In genomic region chr14:92846162-92846897, GRCh38 we compare ENCODE assay signal across 9 cellular contexts. TPM values are rescaled to one million over a fixed set of nuclear protein-coding genes. Genes with fewer than 3 reads are reported as not detected.
DNase-seq lines count a peak whose midpoint lies in the region; ATAC-seq and FAIRE-seq lines count a peak whose summit lies in the region.
"Had no signal": no experiment of that assay in that cellular context is flagged by ENCODE, and none has a peak within 500 bp of the region (broad histone marks: within the 10 kb centered on the region; RNA-seq: fewer than 3 reads in every experiment).

No MANE protein-coding gene starts in this region.

- peak overlapping the region; percentile 28 to 40 (median 38) for H3K27ac Mint-ChIP-seq in CD4-positive, CD25-positive, alpha-beta regulatory T cell
- H3K27ac Mint-ChIP-seq in activated CD4-positive, alpha-beta memory T cell treated with anti-CD3 and anti-CD28 coated beads for 36 hours, result peak overlapping the region; percentile 58

- no peak overlapping the region for H3K4me3 ChIP-seq in CD4-positive, CD25-positive, alpha-beta regulatory T cell (ENCODE audit: low read depth, low read length)

- peaks cover 0 to 6% (median 2%) of the 10 kb centered on the region in 7 donors for H3K9me3 Mint-ChIP-seq in CD4-positive, CD25-positive, alpha-beta regulatory T cell
- H3K9me3 Mint-ChIP-seq in activated CD4-positive, alpha-beta memory T cell treated with anti-CD3 and anti-CD28 coated beads for 36 hours, result peaks cover 5% of the 10 kb centered on the region

- H3K4me1 Mint-ChIP-seq in CD4-positive, CD25-positive, alpha-beta regulatory T cell, result peaks cover 31 to 61% (median 41%) of the 10 kb centered on the region in 4 donors
- peaks cover 65% of the 10 kb centered on the region for H3K4me1 Mint-ChIP-seq in activated CD4-positive, alpha-beta memory T cell treated with anti-CD3 and anti-CD28 coated beads for 36 hours (ENCODE audit: low read depth)

- peaks cover 49% of the 10 kb centered on the region for H3K4me1 ChIP-seq in CD4-positive, CD25-positive, alpha-beta regulatory T cell (ENCODE audit: control insufficient read depth, insufficient read depth, low read length, poor library complexity, severe bottlenecking)

- no peaks in the 10 kb centered on the region for H3K27me3 ChIP-seq in CD4-positive, CD25-positive, alpha-beta regulatory T cell (ENCODE audit: control insufficient read depth, insufficient read depth, low read length)

- DNase-seq in CD4-positive, CD25-positive, alpha-beta regulatory T cell, result peak in 1 of 3 donors; percentile 70
- DNase-seq in GM19239 (ENCODE audit: insufficient read length, low spot score), result peak; percentile 30
- peak; percentile 63 for DNase-seq in activated CD4-positive, alpha-beta memory T cell treated with anti-CD3 and anti-CD28 coated beads for 36 hours
- no peak for DNase-seq in left colon
- DNase-seq in SHP77 treated with DMSO at 0.1 percent for 48 hours (lab: John Stamatoyannopoulos, UW), result no peak
- DNase-seq in DMS53 treated with DMSO at 0.1 percent for 48 hours (lab: John Stamatoyannopoulos, UW; ENCODE audit: unreplicated experiment), result no peak
- DNase-seq in NCI-H526 (lab: John Stamatoyannopoulos, UW), result no peak

- ATAC-seq in CD4-positive, CD25-positive, alpha-beta regulatory T cell (ENCODE audit: low read depth in 2 of 2), result peak; percentile 53 to 68
- ATAC-seq in HG03175 (IDR thresholded peaks at IDR 0.05; ENCODE audit: unreplicated experiment) (peak; percentile 95), left colon (peak; percentile 22)

- H3K9me3 ChIP-seq in CD4-positive, CD25-positive, alpha-beta regulatory T cell (ENCODE audit: control insufficient read depth in 2 of 2, low read length in 2 of 2), result no peaks in the 10 kb centered on the region

- H3K27ac ChIP-seq in CD4-positive, CD25-positive, alpha-beta regulatory T cell (ENCODE audit: insufficient read depth, low read length, poor library complexity, severe bottlenecking), result no peak overlapping the region
- H3K27ac ChIP-seq: KMS-11 had no signal

- no peaks in the 10 kb centered on the region for H3K36me3 ChIP-seq in CD4-positive, CD25-positive, alpha-beta regulatory T cell (ENCODE audit: control insufficient read depth, insufficient read depth, low read length)

- intact Hi-C loops in activated CD4-positive, alpha-beta memory T cell treated with anti-CD3 and anti-CD28 coated beads for 36 hours (cut with micrococcal nuclease), result loop anchor here (1.0 kb wide), 1 partner anchor 52 kb away; no protein-coding TSS in a partner anchor
- intact Hi-C loops in left colon (cut with DNase I, micrococcal nuclease), result no loop called here

- H3K27me3 Mint-ChIP-seq in CD4-positive, CD25-positive, alpha-beta regulatory T cell, result no peaks in the 10 kb centered on the region
- H3K27me3 Mint-ChIP-seq in activated CD4-positive, alpha-beta memory T cell treated with anti-CD3 and anti-CD28 coated beads for 36 hours, result no peaks in the 10 kb centered on the region

- CTCF ChIA-PET in activated CD4-positive, alpha-beta memory T cell treated with anti-CD3 and anti-CD28 coated beads for 36 hours (lab: Charles Lee), result no interaction called here

- peak; percentile 51 for FAIRE-seq in GM19239 (lab: Jason Lieb, UNC)

- POLR2A ChIA-PET in activated CD4-positive, alpha-beta memory T cell treated with anti-CD3 and anti-CD28 coated beads for 36 hours (lab: Charles Lee), result no interaction called here

- peaks cover 14% of the 10 kb centered on the region for H3K36me3 Mint-ChIP-seq in CD4-positive, CD25-positive, alpha-beta regulatory T cell
- peaks cover 12% of the 10 kb centered on the region for H3K36me3 Mint-ChIP-seq in activated CD4-positive, alpha-beta memory T cell treated with anti-CD3 and anti-CD28 coated beads for 36 hours

- peak overlapping the region in 2 of 4 donors; percentile 5 to 12 for H3K4me3 Mint-ChIP-seq in CD4-positive, CD25-positive, alpha-beta regulatory T cell
- no peak overlapping the region for H3K4me3 Mint-ChIP-seq in activated CD4-positive, alpha-beta memory T cell treated with anti-CD3 and anti-CD28 coated beads for 36 hours

RNA-seq across cellular contexts. Expression of gene GOLGA5, which starts 52.2 kb away (rescaled TPM):
- 14.8 TPM for total RNA-seq in CD4-positive, CD25-positive, alpha-beta regulatory T cell
- polyA plus RNA-seq in CD4-positive, CD25-positive, alpha-beta regulatory T cell, result 10 to 100 TPM; 18.5 to 23.7 (median 21.4) TPM
- 10 to 100 TPM; 20.7 to 22.5 TPM for total RNA-seq in activated CD4-positive, alpha-beta memory T cell treated with anti-CD3 and anti-CD28 coated beads for 36 hours
- 10 to 100 TPM; 42.2 to 44.1 TPM for total RNA-seq in left colon

Comparison
In these comparisons a context has a peak if more than half of its experiments do, and no peak if none do; other contexts are left out.
1. ATAC-seq: peak in every context shown above with its lines; median percentile 95 in HG03175; 60 in CD4-positive, CD25-positive, alpha-beta regulatory T cell; 22 in left colon.
2. DNase-seq: peak in GM19239 (single experiment) and activated CD4-positive, alpha-beta memory T cell treated with anti-CD3 and anti-CD28 coated beads for 36 hours (single experiment); none in left colon (0 of 2), SHP77 treated with DMSO at 0.1 percent for 48 hours (single experiment), DMS53 treated with DMSO at 0.1 percent for 48 hours (single experiment) and NCI-H526 (0 of 2).